Comparison of ENCODE assay signal across 8 cellular contexts in the genomic region with DNA sequence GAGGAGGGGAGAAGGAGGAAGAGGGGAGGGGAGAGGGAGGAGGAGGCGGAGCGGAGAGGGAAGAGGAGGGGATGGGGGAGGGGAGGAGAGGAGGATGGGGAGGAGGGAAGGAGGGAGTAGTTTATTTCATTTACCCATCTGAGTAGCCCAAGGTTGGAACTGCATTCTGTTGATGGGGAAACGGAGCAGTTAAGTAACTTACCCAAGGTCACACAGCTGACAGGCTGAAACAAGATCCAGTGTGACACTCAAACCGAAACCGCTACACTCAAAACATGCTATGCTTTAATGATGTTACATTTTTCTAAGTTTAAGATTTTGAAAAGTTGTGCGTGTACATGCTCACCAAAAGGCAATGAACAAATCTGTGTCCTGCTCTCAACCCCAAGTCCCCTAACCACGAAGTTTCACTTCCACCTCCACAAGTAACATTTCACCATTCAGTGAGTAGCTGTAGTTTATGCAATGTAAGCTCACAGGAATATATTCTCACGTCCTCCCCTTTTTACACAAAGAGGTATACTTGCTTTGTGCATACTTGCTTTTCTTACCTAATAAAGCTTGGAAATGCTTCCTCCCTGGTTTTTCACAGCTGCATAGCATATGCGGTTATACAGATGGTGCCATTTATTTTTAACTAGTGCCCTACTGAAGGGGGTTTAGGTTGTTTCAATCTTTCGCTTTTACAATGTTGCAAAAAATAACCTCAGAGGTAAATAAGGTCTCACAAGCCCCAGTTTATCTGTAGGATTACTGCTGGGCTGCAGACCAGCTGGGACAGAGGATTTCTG.
A peak's percentile ranks its signal among the peaks of the same experiment; 100 is the strongest.
DNase-seq lines count a peak whose midpoint lies in the region; ATAC-seq and TF ChIP-seq lines count a peak whose summit lies in the region.

No MANE protein-coding gene starts in this region.

- H3K9me3 ChIP-seq in OCI-LY3 (ENCODE audit: insufficient read depth, low read length) (no peaks in the 10 kb centered on the region), upper lobe of right lung (no peaks in the 10 kb centered on the region)

- no peak for TF ChIP-seq CTCF in OCI-LY3 (IDR thresholded peaks at IDR 0.05; ENCODE audit: low read depth, low read length)
- no peak for TF ChIP-seq CTCF in fibroblast of villous mesenchyme (IDR thresholded peaks at IDR 0.05; ENCODE audit: insufficient read depth, low read depth, low read length)
- no peak for TF ChIP-seq CTCF in upper lobe of right lung (IDR thresholded peaks at IDR 0.05)

- intact Hi-C loops in activated CD4-positive, alpha-beta T cell treated with anti-CD3 and anti-CD28 coated beads, Interleukin-2, amount 10 ng/mL, durations not matched to agents 24 days and 14 days (cut with micrococcal nuclease), result no loop called here
- intact Hi-C loops in upper lobe of right lung (cut with DNase I), result no loop called here

- H3K27ac Mint-ChIP-seq in activated CD4-positive, alpha-beta T cell treated with anti-CD3 and anti-CD28 coated beads, Interleukin-2, amount 10 ng/mL, durations not matched to agents 24 days and 14 days, result no peak overlapping the region

- H3K27ac ChIP-seq in OCI-LY3 (ENCODE audit: low read length) (peak overlapping the region; percentile 75), upper lobe of right lung (no peak overlapping the region)

- H3K4me1 Mint-ChIP-seq in activated CD4-positive, alpha-beta T cell treated with anti-CD3 and anti-CD28 coated beads, Interleukin-2, amount 10 ng/mL, durations not matched to agents 24 days and 14 days, result peaks cover 9% of the 10 kb centered on the region

- peaks cover 37% of the 10 kb centered on the region for H3K4me1 ChIP-seq in OCI-LY3 (ENCODE audit: low read length)
- H3K4me1 ChIP-seq in upper lobe of right lung, result peaks cover 6% of the 10 kb centered on the region

- H3K36me3 ChIP-seq in OCI-LY3 (replicated peaks; ENCODE audit: low read depth, low read length), result no peaks in the 10 kb centered on the region
- no peaks in the 10 kb centered on the region for H3K36me3 ChIP-seq in upper lobe of right lung

- H2AFZ ChIP-seq in OCI-LY3 (ENCODE audit: low read depth, low read length), result no peak overlapping the region

- peaks cover 25% of the 10 kb centered on the region; the same call in 1 of the 2 replicates for H3K27me3 ChIP-seq in OCI-LY3 (ENCODE audit: low read depth, low read length)
- no peaks in the 10 kb centered on the region for H3K27me3 ChIP-seq in upper lobe of right lung

- peak overlapping the region; percentile 54 for H3K4me3 Mint-ChIP-seq in activated CD4-positive, alpha-beta T cell treated with anti-CD3 and anti-CD28 coated beads, Interleukin-2, amount 10 ng/mL, durations not matched to agents 24 days and 14 days

- no peaks in the 10 kb centered on the region for H3K9me3 Mint-ChIP-seq in activated CD4-positive, alpha-beta T cell treated with anti-CD3 and anti-CD28 coated beads, Interleukin-2, amount 10 ng/mL, durations not matched to agents 24 days and 14 days

- no peaks in the 10 kb centered on the region for H3K79me2 ChIP-seq in OCI-LY3 (ENCODE audit: low read length)

- peaks cover 18% of the 10 kb centered on the region for H3K27me3 Mint-ChIP-seq in activated CD4-positive, alpha-beta T cell treated with anti-CD3 and anti-CD28 coated beads, Interleukin-2, amount 10 ng/mL, durations not matched to agents 24 days and 14 days

- no peaks in the 10 kb centered on the region for H3K36me3 Mint-ChIP-seq in activated CD4-positive, alpha-beta T cell treated with anti-CD3 and anti-CD28 coated beads, Interleukin-2, amount 10 ng/mL, durations not matched to agents 24 days and 14 days (ENCODE audit: low read depth)

- peak; percentile 96 for ATAC-seq in HG02840 (IDR thresholded peaks at IDR 0.05; ENCODE audit: low FRiP score, unreplicated experiment)
- ATAC-seq in upper lobe of right lung, result peak; percentile 82

- H3K4me2 ChIP-seq in OCI-LY3 (ENCODE audit: low read length), result peak overlapping the region; percentile 80

- no peak overlapping the region for H3K9ac ChIP-seq in OCI-LY3 (ENCODE audit: low read length)

- no peaks in the 10 kb centered on the region for H4K20me1 ChIP-seq in OCI-LY3 (ENCODE audit: insufficient read depth, low read length)

- peak overlapping the region; percentile 48 for H3K4me3 ChIP-seq in OCI-LY3 (ENCODE audit: low read length)
- H3K4me3 ChIP-seq in fibroblast of villous mesenchyme (ENCODE audit: low read depth, low read length), result peak overlapping the region; percentile 27
- H3K4me3 ChIP-seq in upper lobe of right lung, result no peak overlapping the region

- peak; percentile 80 for DNase-seq in activated CD4-positive, alpha-beta T cell treated with anti-CD3 and anti-CD28 coated beads, Interleukin-2, amount 10 ng/mL, durations not matched to agents 24 days and 14 days
- no peak for DNase-seq in activated CD4-positive, alpha-beta T cell treated with anti-CD3 and anti-CD28 coated beads, Interleukin-2, amount 50 U/mL, for 4 hours
- peak; percentile 66 for DNase-seq in fibroblast of villous mesenchyme (ENCODE audit: low read depth)
- DNase-seq in upper lobe of right lung, result no peak
- DNase-seq in NCI-H2196 (lab: John Stamatoyannopoulos, UW; ENCODE audit: unreplicated experiment), result no peak
- DNase-seq in RKO (ENCODE audit: low spot score), result no peak

Comparison
In these comparisons a context has a peak if more than half of its experiments do, and no peak if none do; other contexts are left out.
1. DNase-seq: peak in activated CD4-positive, alpha-beta T cell treated with anti-CD3 and anti-CD28 coated beads, Interleukin-2, amount 10 ng/mL, durations not matched to agents 24 days and 14 days (single experiment) and fibroblast of villous mesenchyme (single experiment); none in activated CD4-positive, alpha-beta T cell treated with anti-CD3 and anti-CD28 coated beads, Interleukin-2, amount 50 U/mL, for 4 hours (0 of 2), upper lobe of right lung (single experiment), NCI-H2196 (single experiment) and RKO (single experiment).